ENCODE assay signal across 9 cellular contexts in the genomic region with DNA sequence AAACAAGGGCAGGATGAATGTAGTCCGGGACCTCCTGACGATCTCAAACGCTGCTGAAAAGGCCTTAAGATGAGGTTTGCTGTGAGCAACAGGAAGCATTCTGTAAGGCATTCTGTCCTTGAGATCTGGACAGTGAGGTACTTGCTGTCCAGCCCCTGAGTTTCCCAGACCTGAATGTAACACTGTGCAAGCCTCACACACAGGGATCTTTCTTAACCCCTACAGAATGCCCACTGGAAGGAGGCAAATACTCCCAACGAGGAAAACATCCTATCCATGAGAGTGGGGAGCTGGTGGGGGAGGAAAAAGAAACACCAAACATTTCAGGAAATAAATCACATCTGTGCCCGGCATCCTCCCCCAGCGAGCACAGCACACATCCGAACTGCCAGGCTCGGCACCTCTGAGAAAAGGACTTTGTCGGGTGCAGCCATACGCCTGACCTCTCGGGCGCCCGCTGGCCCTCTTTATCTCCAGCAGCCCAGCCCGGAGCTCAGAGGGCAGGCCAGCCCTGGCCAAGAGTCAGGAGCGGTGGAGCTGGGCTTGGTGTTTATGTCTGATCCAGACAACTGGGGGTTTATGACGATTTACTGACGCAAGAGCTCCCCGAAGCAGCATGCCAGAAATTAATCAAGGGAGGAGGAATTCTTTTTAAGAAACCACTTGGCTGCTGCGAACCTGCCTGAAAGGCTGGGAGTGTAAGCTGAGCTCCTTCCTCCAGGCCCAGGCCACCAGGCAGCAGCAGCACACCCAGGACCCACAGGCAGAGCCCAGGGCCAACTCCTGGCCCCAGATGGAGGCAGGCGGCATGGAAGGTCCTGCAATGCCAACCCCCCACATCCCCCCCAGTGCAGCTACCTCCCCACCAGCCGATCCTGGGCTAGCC.
DNase-seq lines count a peak whose midpoint lies in the region; ATAC-seq lines count a peak whose summit lies in the region.
"Had no signal": no experiment of that assay in that cellular context is flagged by ENCODE, and none has a peak within 500 bp of the region (broad histone marks: within the 10 kb centered on the region; RNA-seq: fewer than 3 reads in every experiment).

No MANE protein-coding gene starts in this region.

- H3K4me3 ChIP-seq in skin epidermis: no peak overlapping the region

- peak overlapping the region; percentile 74 for H3K27ac ChIP-seq in angular gyrus (ENCODE audit: low read depth, low read length)
- peak overlapping the region in 13 of 21 experiments; percentile 7 to 75 (median 53) for H3K27ac ChIP-seq in skin epidermis
- H3K27ac ChIP-seq: foreskin keratinocyte had no signal

- no peak for ATAC-seq in HG03439 (IDR thresholded peaks at IDR 0.05; ENCODE audit: unreplicated experiment)

- DNase-seq in HCEC 1CT: peak; percentile 74
- peak; percentile 98 for DNase-seq in iris pigment epithelial cell (ENCODE audit: low read depth)
- no peak for DNase-seq in superior temporal gyrus (ENCODE audit: extremely low spot score)
- no peak for DNase-seq in SW480 (ENCODE audit: low spot score)
- DNase-seq in GM19238 (ENCODE audit: insufficient read length, low spot score): no peak
- DNase-seq: foreskin keratinocyte had no signal

Comparison
In these comparisons a context has a peak if more than half of its experiments do, and no peak if none do; other contexts are left out.
1. DNase-seq: peak in HCEC 1CT (single experiment) and iris pigment epithelial cell (single experiment); none in superior temporal gyrus (single experiment), SW480 (single experiment) and GM19238 (single experiment).